In the genomic region with DNA sequence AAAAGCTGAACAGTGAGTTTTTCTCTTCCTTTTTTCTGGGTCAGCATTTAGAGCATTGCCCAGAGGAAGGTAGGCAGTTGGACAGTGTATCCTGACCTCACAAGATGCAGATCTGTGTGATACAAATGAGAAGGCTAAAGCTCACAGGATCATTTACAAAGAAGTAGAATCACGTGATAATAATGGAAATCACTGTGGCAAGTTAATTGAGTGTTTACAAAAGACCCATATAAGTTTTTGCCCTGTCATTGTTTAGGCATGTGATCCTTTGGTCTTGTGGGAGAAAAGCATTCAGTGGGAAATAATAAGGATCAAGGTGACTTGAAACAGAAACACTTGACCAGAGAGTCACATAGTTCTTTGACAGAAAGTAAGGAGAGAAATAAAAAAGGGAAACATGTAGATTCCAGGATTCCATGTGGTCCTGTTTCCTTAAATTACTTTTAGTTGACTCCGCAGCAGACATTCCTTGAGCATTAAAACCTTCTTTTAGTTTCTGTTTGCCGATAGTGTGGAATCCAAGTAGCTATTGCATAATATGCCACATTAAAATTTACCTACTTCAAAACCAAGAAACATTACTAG, we compare ENCODE assay signal across 9 cellular contexts.
DNase-seq lines count a peak whose midpoint lies in the region; ATAC-seq and TF ChIP-seq lines count a peak whose summit lies in the region.
"Had no signal": no experiment of that assay in that cellular context is flagged by ENCODE, and none has a peak within 500 bp of the region (broad histone marks: within the 10 kb centered on the region; RNA-seq: fewer than 3 reads in every experiment).

No MANE protein-coding gene starts in this region.

- peak; percentile 68 for ATAC-seq in omental fat pad (ENCODE audit: low FRiP score)
- no peak for ATAC-seq in T-cell (replicated peaks in 1 of 4)

- peak; percentile 83 for DNase-seq in AG08395 (ENCODE audit: low spot score)
- peak; percentile 48 for DNase-seq in LoVo (ENCODE audit: low spot score)
- peak; percentile 58 for DNase-seq in epithelial cell of esophagus (ENCODE audit: low read depth)
- DNase-seq in omental fat pad (ENCODE audit: low spot score): no peak
- DNase-seq in H7: no peak
- DNase-seq in NCI-H2081 treated with DMSO at 0.1 percent for 48 hours (lab: John Stamatoyannopoulos, UW): no peak
- DNase-seq in T-cell: no peak
- DNase-seq in inferior parietal cortex (ENCODE audit: extremely low spot score): no peak

- POLR2A ChIA-PET in T-cell (lab: Charles Lee): interaction anchor here in 1 of 2 donors (0.5 kb wide), 1 partner anchor 17 kb away, joined by 4 read pairs; no protein-coding TSS in a partner anchor

- no peak overlapping the region for H3K4me3 ChIP-seq in epithelial cell of esophagus (ENCODE audit: low read length)
- H3K4me3 ChIP-seq in H7 (ENCODE audit: insufficient read depth, low read depth, low read length): no peak overlapping the region

- H3K27ac Mint-ChIP-seq in T-cell: no peak overlapping the region

- H3K4me1 Mint-ChIP-seq in T-cell: peaks cover 0 to 2% (median 0%) of the 10 kb centered on the region in 3 donors

- H3K27me3 Mint-ChIP-seq in T-cell: no peaks in the 10 kb centered on the region

- peaks cover 37% of the 10 kb centered on the region for H3K36me3 Mint-ChIP-seq in T-cell

- no peak overlapping the region for H3K4me3 Mint-ChIP-seq in T-cell
- H3K4me3 Mint-ChIP-seq: neural crest cell had no signal

- peaks cover 1% of the 10 kb centered on the region; the same call in 1 of the 2 replicates for H3K36me3 ChIP-seq in H7 (replicated peaks; ENCODE audit: control insufficient read depth, insufficient read depth, low read length)

- TF ChIP-seq CTCF in epithelial cell of esophagus (IDR thresholded peaks at IDR 0.05; ENCODE audit: insufficient read depth, low read depth, low read length, missing control alignments): no peak
- TF ChIP-seq CTCF in omental fat pad (IDR thresholded peaks at IDR 0.05): no peak

- CTCF ChIA-PET in T-cell (lab: Charles Lee): no interaction called here

- no peaks in the 10 kb centered on the region for H3K9me3 Mint-ChIP-seq in T-cell
- H3K9me3 Mint-ChIP-seq: neural crest cell had no signal

- no peaks in the 10 kb centered on the region for H3K27me3 ChIP-seq in H7 (ENCODE audit: control insufficient read depth, insufficient read depth, low read length)

Comparison
In these comparisons a context has a peak if more than half of its experiments do, and no peak if none do; other contexts are left out.
1. DNase-seq: peak in AG08395 (single experiment), LoVo (single experiment) and epithelial cell of esophagus (single experiment); none in omental fat pad (single experiment), H7 (single experiment), NCI-H2081 treated with DMSO at 0.1 percent for 48 hours (single experiment), T-cell (0 of 34) and inferior parietal cortex (single experiment).